36 cellular contexts compared by ENCODE assay signal in the genomic region with DNA sequence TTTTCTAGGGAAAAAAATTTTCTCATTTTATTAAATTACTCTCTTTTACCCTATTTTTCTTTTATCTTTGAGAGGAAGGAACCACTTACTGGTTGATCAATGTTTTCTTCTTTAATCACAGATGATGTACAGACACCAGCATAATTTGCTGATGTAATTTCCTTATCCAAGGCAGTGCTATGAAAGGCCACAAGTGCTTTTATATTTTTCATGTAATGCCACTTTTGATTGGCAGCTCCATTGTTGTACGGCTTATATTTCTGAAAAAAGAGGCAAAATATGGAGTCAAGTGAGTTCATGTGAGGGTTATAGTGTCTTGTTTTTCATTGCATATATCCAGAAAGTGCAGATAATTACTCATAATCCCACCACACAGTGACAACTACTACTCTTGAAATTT.
"Had no signal": no experiment of that assay in that cellular context is flagged by ENCODE, and none has a peak within 500 bp of the region (broad histone marks: within the 10 kb centered on the region; RNA-seq: fewer than 3 reads in every experiment).

No MANE protein-coding gene starts in this region.

- H3K4me2 ChIP-seq: KMS-11 had no signal

- H3K27me3 ChIP-seq: MG63 had no signal

- H3K27ac ChIP-seq: KMS-11 had no signal

- DNase-seq: Karpas-422, Kasumi-1, MG63, MM.1S, MV-4-11, NCI-H1048, NCI-H1092, NCI-H1092 treated with DMSO at 0.1 percent for 48 hours, NCI-H1105, NCI-H1105 treated with DMSO at 0.1 percent for 48 hours, NCI-H1417, NCI-H1417 treated with DMSO at 0.1 percent for 48 hours, NCI-H1436, NCI-H1436 treated with DMSO at 0.1 percent for 48 hours, NCI-H146, NCI-H1694, NCI-H1694 treated with DMSO at 0.1 percent for 48 hours, NCI-H187, NCI-H187 treated with DMSO at 0.1 percent for 48 hours, NCI-H1930, NCI-H2029, NCI-H2029 treated with DMSO at 0.1 percent for 48 hours, NCI-H2081, NCI-H2081 treated with DMSO at 0.1 percent for 48 hours, NCI-H2107, NCI-H2171, NCI-H2171 treated with DMSO at 0.1 percent for 48 hours, NCI-H2227 treated with DMSO at 0.1 percent for 48 hours, NCI-H226, NCI-H345, NCI-H446, NCI-H446 treated with DMSO at 0.1 percent for 48 hours, NCI-H510A, NCI-H510A treated with DMSO at 0.1 percent for 48 hours, NCI-H524 had no signal

- H3K9me3 ChIP-seq: MG63 had no signal

- H3K4me3 ChIP-seq: MG63 had no signal

- H3K36me3 ChIP-seq: MG63 had no signal

- H3K9ac ChIP-seq: KMS-11 had no signal
